In the genomic region with DNA sequence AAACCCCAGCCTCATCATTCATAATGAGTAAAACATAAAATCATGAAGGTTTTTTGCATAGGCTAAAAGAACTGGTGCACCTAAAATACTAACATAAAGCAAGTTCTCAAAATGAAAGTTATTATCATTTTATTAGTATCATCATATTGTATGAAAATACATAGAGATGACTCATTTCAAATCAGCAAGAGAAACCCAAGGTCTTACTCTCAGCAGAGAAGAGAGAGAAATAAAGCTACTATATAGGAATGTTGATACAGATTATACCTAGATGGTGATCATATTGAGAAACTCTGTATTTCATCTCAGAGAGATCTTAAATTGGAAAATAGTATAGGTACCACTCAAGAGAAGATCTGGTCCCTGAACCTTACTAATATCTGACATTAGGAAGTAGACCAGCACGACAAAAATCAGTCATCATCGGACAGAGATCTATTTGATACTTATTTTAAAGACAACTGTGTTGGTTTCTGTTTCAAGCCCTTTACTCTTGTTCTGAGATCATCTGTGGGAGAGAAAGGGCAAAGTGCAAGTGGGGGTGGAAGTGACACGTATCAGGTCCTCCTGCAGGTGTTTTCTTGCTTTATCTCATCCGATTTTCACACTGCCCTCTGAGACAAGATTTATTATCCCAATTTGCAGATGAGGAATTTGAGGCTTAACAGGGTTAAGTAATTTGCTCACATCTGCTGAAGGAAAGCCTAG, we compare ENCODE assay signal across 15 cellular contexts.
A peak's percentile ranks its signal among the peaks of the same experiment; 100 is the strongest.
DNase-seq lines count a peak whose midpoint lies in the region; ATAC-seq and FAIRE-seq lines count a peak whose summit lies in the region.
"Had no signal": no experiment of that assay in that cellular context is flagged by ENCODE, and none has a peak within 500 bp of the region (broad histone marks: within the 10 kb centered on the region; RNA-seq: fewer than 3 reads in every experiment).

No MANE protein-coding gene starts in this region.

- no peak overlapping the region for H3K27ac Mint-ChIP-seq in activated CD4-positive, alpha-beta T cell treated with anti-CD3 and anti-CD28 coated beads for 36 hours
- H3K27ac Mint-ChIP-seq in activated CD4-positive, alpha-beta T cell treated with anti-CD3 and anti-CD28 coated beads, Interleukin-2, amount 10 ng/mL, durations not matched to agents 7 days and 5 days: no peak overlapping the region
- H3K27ac Mint-ChIP-seq: activated naive CD8-positive, alpha-beta T cell treated with anti-CD3 and anti-CD28 coated beads, Interleukin-2, amount 50 U/mL, for 24 hours had no signal

- no peak overlapping the region for H3K4me3 ChIP-seq in small intestine (ENCODE audit: low read depth in 1 of 2, low read length in 2 of 2)
- H3K4me3 ChIP-seq: heart right ventricle, skin epidermis had no signal

- POLR2A ChIA-PET in activated CD4-positive, alpha-beta T cell treated with anti-CD3 and anti-CD28 coated beads for 36 hours (lab: Charles Lee): no interaction called here
- POLR2A ChIA-PET in activated CD4-positive, alpha-beta T cell treated with anti-CD3 and anti-CD28 coated beads, Interleukin-2, amount 10 ng/mL, durations not matched to agents 7 days and 5 days (lab: Charles Lee): no interaction called here

- no peaks in the 10 kb centered on the region for H3K4me1 ChIP-seq in small intestine (ENCODE audit: control insufficient read depth in 2 of 2, insufficient read depth in 1 of 2, low read depth in 1 of 2, low read length in 1 of 2)

- no peaks in the 10 kb centered on the region for H3K36me3 Mint-ChIP-seq in activated CD4-positive, alpha-beta T cell treated with anti-CD3 and anti-CD28 coated beads for 36 hours (ENCODE audit: low read depth)
- no peaks in the 10 kb centered on the region for H3K36me3 Mint-ChIP-seq in activated CD4-positive, alpha-beta T cell treated with anti-CD3 and anti-CD28 coated beads, Interleukin-2, amount 10 ng/mL, durations not matched to agents 7 days and 5 days (ENCODE audit: low read depth)

- no peaks in the 10 kb centered on the region for H3K36me3 ChIP-seq in small intestine (ENCODE audit: control insufficient read depth in 2 of 2, insufficient read depth in 2 of 2, low read length in 2 of 2)
- H3K36me3 ChIP-seq: heart right ventricle had no signal

- CTCF ChIA-PET in activated CD4-positive, alpha-beta T cell treated with anti-CD3 and anti-CD28 coated beads for 36 hours (lab: Charles Lee): no interaction called here
- CTCF ChIA-PET in activated CD4-positive, alpha-beta T cell treated with anti-CD3 and anti-CD28 coated beads, Interleukin-2, amount 10 ng/mL, durations not matched to agents 7 days and 5 days (lab: Charles Lee): no interaction called here

- H3K4me1 Mint-ChIP-seq in activated CD4-positive, alpha-beta T cell treated with anti-CD3 and anti-CD28 coated beads for 36 hours: no peaks in the 10 kb centered on the region
- no peaks in the 10 kb centered on the region for H3K4me1 Mint-ChIP-seq in activated CD4-positive, alpha-beta T cell treated with anti-CD3 and anti-CD28 coated beads, Interleukin-2, amount 10 ng/mL, durations not matched to agents 7 days and 5 days
- H3K4me1 Mint-ChIP-seq: activated naive CD8-positive, alpha-beta T cell treated with anti-CD3 and anti-CD28 coated beads, Interleukin-2, amount 50 U/mL, for 24 hours had no signal

- intact Hi-C loops in activated CD4-positive, alpha-beta T cell treated with anti-CD3 and anti-CD28 coated beads for 36 hours (cut with DNase I, micrococcal nuclease): no loop called here
- intact Hi-C loops in left cardiac atrium (cut with DNase I): loop anchor here in 1 of 2 donors (10.0 kb wide), 1 partner anchor 538 kb away; no protein-coding TSS in a partner anchor

- H3K27me3 ChIP-seq in small intestine (ENCODE audit: control insufficient read depth in 2 of 2, insufficient read depth in 2 of 2, low read length in 2 of 2): no peaks in the 10 kb centered on the region

- no peak for FAIRE-seq in small intestine (lab: Jason Lieb, UNC)

- DNase-seq in activated CD4-positive, alpha-beta T cell treated with anti-CD3 and anti-CD28 coated beads for 36 hours: peak; percentile 5
- no peak for DNase-seq in activated CD4-positive, alpha-beta T cell treated with anti-CD3 and anti-CD28 coated beads, Interleukin-2, amount 10 ng/mL, durations not matched to agents 7 days and 5 days
- peak; percentile 15 for DNase-seq in small intestine
- DNase-seq in left cardiac atrium: no peak
- no peak for DNase-seq in glomerular visceral epithelial cell (ENCODE audit: extremely low spot score)
- DNase-seq in activated CD4-positive, CD25-positive, alpha-beta regulatory T cell (lab: John Stamatoyannopoulos, UW): no peak
- DNase-seq: activated naive CD8-positive, alpha-beta T cell treated with anti-CD3 and anti-CD28 coated beads, Interleukin-2, amount 50 U/mL, for 24 hours; effector CD8-positive, alpha-beta T cell; heart right ventricle; Kasumi-1; NCI-H345 had no signal

- no peaks in the 10 kb centered on the region for H3K9me3 ChIP-seq in small intestine (ENCODE audit: control insufficient read depth, low read depth)
- H3K9me3 ChIP-seq: heart right ventricle had no signal

- WGBS in small intestine, 3 donors: 10 to 26% (median 16%) methylated on average over 4 of the region's 4 CpGs

- no peak overlapping the region for H3K4me3 Mint-ChIP-seq in activated CD4-positive, alpha-beta T cell treated with anti-CD3 and anti-CD28 coated beads for 36 hours
- H3K4me3 Mint-ChIP-seq in activated CD4-positive, alpha-beta T cell treated with anti-CD3 and anti-CD28 coated beads, Interleukin-2, amount 10 ng/mL, durations not matched to agents 7 days and 5 days: no peak overlapping the region
- H3K4me3 Mint-ChIP-seq: activated naive CD8-positive, alpha-beta T cell treated with anti-CD3 and anti-CD28 coated beads, Interleukin-2, amount 50 U/mL, for 24 hours had no signal

- no peak overlapping the region for H3K27ac ChIP-seq in small intestine (ENCODE audit: low read depth in 1 of 2, low read length in 1 of 2)
- H3K27ac ChIP-seq: 22Rv1, heart right ventricle, skin epidermis had no signal

- H3K27me3 Mint-ChIP-seq in activated CD4-positive, alpha-beta T cell treated with anti-CD3 and anti-CD28 coated beads for 36 hours: peaks cover 3% of the 10 kb centered on the region
- H3K27me3 Mint-ChIP-seq in activated CD4-positive, alpha-beta T cell treated with anti-CD3 and anti-CD28 coated beads, Interleukin-2, amount 10 ng/mL, durations not matched to agents 7 days and 5 days: no peaks in the 10 kb centered on the region

- H3K9me3 Mint-ChIP-seq in activated CD4-positive, alpha-beta T cell treated with anti-CD3 and anti-CD28 coated beads for 36 hours (ENCODE audit: low read depth): no peaks in the 10 kb centered on the region
- no peaks in the 10 kb centered on the region for H3K9me3 Mint-ChIP-seq in activated CD4-positive, alpha-beta T cell treated with anti-CD3 and anti-CD28 coated beads, Interleukin-2, amount 10 ng/mL, durations not matched to agents 7 days and 5 days
- H3K9me3 Mint-ChIP-seq: activated naive CD8-positive, alpha-beta T cell treated with anti-CD3 and anti-CD28 coated beads, Interleukin-2, amount 50 U/mL, for 24 hours had no signal

- ATAC-seq in activated CD4-positive, alpha-beta T cell treated with anti-CD3 and anti-CD28 coated beads for 36 hours: no peak
- peak; percentile 88 for ATAC-seq in GM21786 (IDR thresholded peaks at IDR 0.05; ENCODE audit: unreplicated experiment)
- ATAC-seq in HG03175 (IDR thresholded peaks at IDR 0.05; ENCODE audit: unreplicated experiment): peak; percentile 98
- no peak for ATAC-seq in left cardiac atrium
- ATAC-seq: activated naive CD8-positive, alpha-beta T cell treated with anti-CD3 and anti-CD28 coated beads, Interleukin-2, amount 50 U/mL, for 24 hours; heart right ventricle had no signal

Comparison
In these comparisons a context has a peak if more than half of its experiments do, and no peak if none do; other contexts are left out.
1. DNase-seq: peak in activated CD4-positive, alpha-beta T cell treated with anti-CD3 and anti-CD28 coated beads for 36 hours (single experiment) and small intestine (single experiment); none in activated CD4-positive, alpha-beta T cell treated with anti-CD3 and anti-CD28 coated beads, Interleukin-2, amount 10 ng/mL, durations not matched to agents 7 days and 5 days (single experiment), left cardiac atrium (single experiment), glomerular visceral epithelial cell (single experiment) and activated CD4-positive, CD25-positive, alpha-beta regulatory T cell (0 of 4).
2. ATAC-seq: peak in GM21786 (single experiment) and HG03175 (single experiment); none in activated CD4-positive, alpha-beta T cell treated with anti-CD3 and anti-CD28 coated beads for 36 hours (single experiment) and left cardiac atrium (0 of 2).